8 cellular contexts compared by ENCODE assay signal in genomic region chr1:151945725-151946365, GRCh38. TPM values are rescaled to one million over a fixed set of nuclear protein-coding genes. Genes with fewer than 3 reads are reported as not detected.
DNase-seq lines count a peak whose midpoint lies in the region; ATAC-seq and TF ChIP-seq lines count a peak whose summit lies in the region.

No MANE protein-coding gene starts in this region.

- no peaks in the 10 kb centered on the region for H3K27me3 ChIP-seq in right lobe of liver

- H3K4me1 ChIP-seq in right lobe of liver: peaks cover 0 to 31% (median 3%) of the 10 kb centered on the region in 4 donors

- TF ChIP-seq CTCF in GM10248 (IDR thresholded peaks at IDR 0.05; ENCODE audit: control extremely low read depth, extremely low read depth, low read depth, missing control alignments) (no peak), choroid plexus epithelial cell (conservative IDR thresholded peaks at IDR 0.05; ENCODE audit: low read depth, low read length) (no peak), right lobe of liver (IDR thresholded peaks at IDR 0.05) (no peak)

- POLR2A ChIA-PET in GM10248 (lab: Yijun Ruan, JAX): no interaction called here

- WGBS in right lobe of liver (ENCODE audit: insufficient coverage, low coverage, low lambda C conversion rate, missing lambda C conversion rate): 16% methylated on average over 8 of the region's 8 CpGs

- DNase-seq in GM10248 (ENCODE audit: extremely low spot score): peak; percentile 31
- DNase-seq in NCI-H1105 (lab: John Stamatoyannopoulos, UW): peak; percentile 59
- peak; percentile 96 for DNase-seq in choroid plexus epithelial cell (ENCODE audit: low read depth)
- peak; percentile 72 to 83 (median 82) for DNase-seq in right lobe of liver
- peak; percentile 70 for DNase-seq in stimulated activated CD8-positive, alpha-beta memory T cell treated with anti-CD3 and anti-CD28 coated beads, Interleukin-12 subunit alpha, Interleukin-12 subunit beta, amount 100 ng/mL, for 24 hours (ENCODE audit: extremely low read depth)

- H3K4me3 ChIP-seq in choroid plexus epithelial cell (ENCODE audit: low read depth, low read length) (no peak overlapping the region), right lobe of liver (no peak overlapping the region)

- H3K36me3 ChIP-seq in right lobe of liver: no peaks in the 10 kb centered on the region

- intact Hi-C loops in right lobe of liver (cut with DNase I): no loop called here

- ATAC-seq in activated CD4-positive, CD25-positive, alpha-beta regulatory T cell treated with anti-CD3 and anti-CD28 coated beads, Interleukin-2, amount 50 U/mL, for 24 hours: peak; percentile 25 to 37
- ATAC-seq in right lobe of liver (peak; percentile 81 to 92 (median 88)), GM18868 (IDR thresholded peaks at IDR 0.05; ENCODE audit: unreplicated experiment) (no peak), HG02884 (IDR thresholded peaks at IDR 0.05; ENCODE audit: unreplicated experiment) (no peak)

- H3K27ac ChIP-seq in right lobe of liver: peak overlapping the region in 1 of 3 donors; percentile 33

- TF ChIP-seq POLR2A in right lobe of liver (IDR thresholded peaks at IDR 0.05): no peak

- no peaks in the 10 kb centered on the region for H3K9me3 ChIP-seq in right lobe of liver

- CTCF ChIA-PET in GM10248 (lab: Yijun Ruan, JAX): interaction anchor here (1.0 to 1.6 kb wide), 3 partner anchors 11 to 53 kb away, joined by 3 to 4 read pairs (median 3); no protein-coding TSS in a partner anchor

RNA-seq across cellular contexts. Expression of gene THEM4, which starts 36.5 kb away (rescaled TPM):
- total RNA-seq in right lobe of liver: 10 to 100 TPM in 2 of 6 experiments, 1 to 10 TPM in 4; 8.5 to 19.1 (median 9.2) TPM

RNA-seq across cellular contexts. Expression of gene S100A10, which starts 47.8 kb away (rescaled TPM):
- 100 to 1,000 TPM in 1 of 6 experiments, 10 to 100 TPM in 5; 48.5 to 192 (median 61.7) TPM for total RNA-seq in right lobe of liver

Comparison
In these comparisons a context has a peak if more than half of its experiments do, and no peak if none do; other contexts are left out.
1. DNase-seq: peak in every context shown above with its lines; median percentile 96 in choroid plexus epithelial cell; 82 in right lobe of liver; 70 in stimulated activated CD8-positive, alpha-beta memory T cell treated with anti-CD3 and anti-CD28 coated beads, Interleukin-12 subunit alpha, Interleukin-12 subunit beta, amount 100 ng/mL, for 24 hours; 59 in NCI-H1105; 31 in GM10248.
2. ATAC-seq: peak in activated CD4-positive, CD25-positive, alpha-beta regulatory T cell treated with anti-CD3 and anti-CD28 coated beads, Interleukin-2, amount 50 U/mL, for 24 hours (2 of 2) and right lobe of liver (4 of 4); none in GM18868 (single experiment) and HG02884 (single experiment).